ENCODE assay signal across 15 cellular contexts in the genomic region with DNA sequence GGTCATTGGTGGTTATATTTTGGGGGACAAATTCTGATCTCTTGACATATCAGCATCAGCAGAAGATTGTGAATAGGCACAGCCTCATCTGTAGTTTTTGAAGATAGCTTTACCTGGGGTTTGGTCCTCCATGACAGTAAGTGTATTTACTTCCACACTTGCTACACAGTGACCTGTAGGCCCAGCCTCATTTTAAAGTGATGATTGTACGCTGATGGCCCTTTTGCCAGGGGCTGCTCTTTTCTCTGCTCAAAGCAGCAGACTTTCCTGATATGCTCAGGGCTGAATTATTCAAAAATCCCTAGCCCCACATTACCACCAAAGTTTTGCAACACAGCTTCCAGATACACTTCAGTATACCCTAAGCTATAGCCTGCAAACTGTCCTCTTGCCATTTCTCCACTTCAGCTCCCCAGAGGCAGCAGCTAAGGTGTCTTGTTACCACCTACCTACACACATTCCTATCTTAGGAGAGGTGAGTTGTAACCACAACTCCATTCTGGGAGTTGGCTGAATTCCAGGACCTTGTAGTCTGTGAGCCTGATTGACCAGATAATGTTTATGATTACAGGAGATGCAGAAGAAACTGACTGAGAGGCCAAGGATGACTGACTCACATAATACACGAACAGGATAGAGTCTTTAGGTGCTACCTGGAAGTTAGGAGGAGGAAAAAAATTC. TPM values are rescaled to one million over a fixed set of nuclear protein-coding genes. Genes with fewer than 3 reads are reported as not detected.
DNase-seq lines count a peak whose midpoint lies in the region; ATAC-seq and TF ChIP-seq lines count a peak whose summit lies in the region.
"Had no signal": no experiment of that assay in that cellular context is flagged by ENCODE, and none has a peak within 500 bp of the region (broad histone marks: within the 10 kb centered on the region; RNA-seq: fewer than 3 reads in every experiment).

No MANE protein-coding gene starts in this region.

- H3K36me3 ChIP-seq in SJCRH30, result no peaks in the 10 kb centered on the region
- H3K36me3 ChIP-seq: heart left ventricle had no signal

- peaks cover 5% of the 10 kb centered on the region for H3K27me3 Mint-ChIP-seq in nephron progenitor cell (ENCODE audit: low read depth, poor library complexity)

- no peak overlapping the region for H3K4me3 Mint-ChIP-seq in nephron progenitor cell
- H3K4me3 Mint-ChIP-seq: activated CD8-positive, alpha-beta T cell treated with anti-CD3 and anti-CD28 coated beads, Interleukin-2, amount 10 ng/mL, durations not matched to agents 7 days and 5 days; activated naive CD8-positive, alpha-beta T cell treated with anti-CD3 and anti-CD28 coated beads, Interleukin-2, amount 50 U/mL, for 24 hours; T-cell had no signal

- no peaks in the 10 kb centered on the region for H3K9me3 ChIP-seq in SJCRH30 (replicated peaks)
- H3K9me3 ChIP-seq: heart left ventricle had no signal

- peaks cover 39% of the 10 kb centered on the region for H3K4me1 Mint-ChIP-seq in nephron progenitor cell
- H3K4me1 Mint-ChIP-seq: activated naive CD8-positive, alpha-beta T cell treated with anti-CD3 and anti-CD28 coated beads, Interleukin-2, amount 50 U/mL, for 24 hours; T-cell had no signal

- TF ChIP-seq CTCF in nephron progenitor cell (IDR thresholded peaks at IDR 0.05), result no peak

- no peak overlapping the region for H3K4me3 ChIP-seq in SJCRH30
- H3K4me3 ChIP-seq: heart left ventricle had no signal

- no peaks in the 10 kb centered on the region for H3K9me3 Mint-ChIP-seq in nephron progenitor cell
- H3K9me3 Mint-ChIP-seq: activated naive CD8-positive, alpha-beta T cell treated with anti-CD3 and anti-CD28 coated beads, Interleukin-2, amount 50 U/mL, for 24 hours; T-cell had no signal

- peak overlapping the region; percentile 74 for H3K27ac Mint-ChIP-seq in nephron progenitor cell
- H3K27ac Mint-ChIP-seq: activated CD8-positive, alpha-beta T cell treated with anti-CD3 and anti-CD28 coated beads, Interleukin-2, amount 10 ng/mL, durations not matched to agents 7 days and 5 days; activated naive CD8-positive, alpha-beta T cell treated with anti-CD3 and anti-CD28 coated beads, Interleukin-2, amount 50 U/mL, for 24 hours; T-cell had no signal

- no peak overlapping the region for H3K27ac ChIP-seq in SJCRH30
- H3K27ac ChIP-seq: 22Rv1, heart left ventricle had no signal

- H3K36me3 Mint-ChIP-seq in nephron progenitor cell (ENCODE audit: low read depth), result no peaks in the 10 kb centered on the region
- H3K36me3 Mint-ChIP-seq: T-cell had no signal

- no peak for ATAC-seq in GM18867 (IDR thresholded peaks at IDR 0.05; ENCODE audit: unreplicated experiment)
- ATAC-seq: activated CD8-positive, alpha-beta T cell treated with anti-CD3 and anti-CD28 coated beads, Interleukin-2, amount 10 ng/mL, durations not matched to agents 7 days and 5 days; activated naive CD8-positive, alpha-beta T cell treated with anti-CD3 and anti-CD28 coated beads, Interleukin-2, amount 50 U/mL, for 24 hours; heart left ventricle; T-cell had no signal

- DNase-seq in DMS 273 (lab: John Stamatoyannopoulos, UW; ENCODE audit: unreplicated experiment) (peak; percentile 19), DMS 273 treated with DMSO at 0.1 percent for 48 hours (lab: John Stamatoyannopoulos, UW) (no peak), NCI-H2107 treated with DMSO at 0.1 percent for 48 hours (lab: John Stamatoyannopoulos, UW; ENCODE audit: unreplicated experiment) (peak; percentile 95), astrocyte of the hippocampus (ENCODE audit: low read depth, low spot score) (peak; percentile 17), nephron progenitor cell (peak; percentile 6), SJCRH30 (no peak), GM19238 (ENCODE audit: insufficient read length, low spot score) (no peak)
- DNase-seq: activated CD8-positive, alpha-beta T cell treated with anti-CD3 and anti-CD28 coated beads, Interleukin-2, amount 10 ng/mL, durations not matched to agents 7 days and 5 days; activated naive CD8-positive, alpha-beta T cell treated with anti-CD3 and anti-CD28 coated beads, Interleukin-2, amount 50 U/mL, for 24 hours; HCEC 1CT; heart left ventricle; NCI-H446; T-cell had no signal

- H3K4me1 ChIP-seq in SJCRH30, result peaks cover 24% of the 10 kb centered on the region

- no peaks in the 10 kb centered on the region for H3K27me3 ChIP-seq in SJCRH30
- H3K27me3 ChIP-seq: heart left ventricle had no signal

RNA-seq across cellular contexts. Expression of a gene that starts 6.0 kb away (rescaled TPM):
- total RNA-seq in SJCRH30 (2014; rRNA removed; shearing (Covaris generic)), result 0.08 and 0.15 TPM in 2 replicates
- total RNA-seq: activated CD8-positive, alpha-beta T cell treated with anti-CD3 and anti-CD28 coated beads, Interleukin-2, amount 10 ng/mL, durations not matched to agents 7 days and 5 days had no signal

RNA-seq across cellular contexts. Expression of a gene that starts 56.9 kb away (rescaled TPM):
- 117 and 142 TPM in 2 replicates for total RNA-seq in SJCRH30 (2014; rRNA removed; shearing (Covaris generic))

Comparison
In these comparisons a context has a peak if more than half of its experiments do, and no peak if none do; other contexts are left out.
1. DNase-seq: peak in DMS 273 (single experiment), NCI-H2107 treated with DMSO at 0.1 percent for 48 hours (single experiment), astrocyte of the hippocampus (single experiment) and nephron progenitor cell (single experiment); none in DMS 273 treated with DMSO at 0.1 percent for 48 hours (single experiment), SJCRH30 (0 of 2) and GM19238 (single experiment).